ENCODE assay signal across 9 cellular contexts in genomic region chr15:55222588-55222987, GRCh38. TPM values are rescaled to one million over a fixed set of nuclear protein-coding genes. Genes with fewer than 3 reads are reported as not detected.
A peak's percentile ranks its signal among the peaks of the same experiment; 100 is the strongest.
DNase-seq lines count a peak whose midpoint lies in the region; ATAC-seq and TF ChIP-seq lines count a peak whose summit lies in the region.
"Had no signal": no experiment of that assay in that cellular context is flagged by ENCODE, and none has a peak within 500 bp of the region (broad histone marks: within the 10 kb centered on the region; RNA-seq: fewer than 3 reads in every experiment).

No MANE protein-coding gene starts in this region.

- H3K27me3 Mint-ChIP-seq in MCF 10A (ENCODE audit: insufficient read depth, unreplicated experiment): no peaks in the 10 kb centered on the region
- H3K27me3 Mint-ChIP-seq in T-helper 2 cell treated with Interferon-gamma antibody and Interleukin-4, amounts not matched to agents 5 μg/mL and 100 μg/mL, for 36 hours (ENCODE audit: low read depth): no peaks in the 10 kb centered on the region

- H3K4me2 ChIP-seq in mammary epithelial cell (ENCODE audit: insufficient read depth, low read depth, low read length): no peak overlapping the region

- CTCF ChIA-PET in MCF 10A (lab: Yijun Ruan, JAX): interaction anchor here (1.3 kb wide), 1 partner anchor 68 kb away, joined by 5 read pairs; no protein-coding TSS in a partner anchor
- CTCF ChIA-PET in mammary epithelial cell (lab: Charles Lee; ENCODE audit: low non-redundant PET): no interaction called here

- H3K4me1 ChIP-seq in mammary epithelial cell (ENCODE audit: insufficient read depth, low read length) (peaks cover 16% of the 10 kb centered on the region), upper lobe of right lung (peaks cover 30% of the 10 kb centered on the region), left ventricle myocardium inferior (no peaks in the 10 kb centered on the region)

- H4K20me1 ChIP-seq in mammary epithelial cell (ENCODE audit: insufficient read depth, low read length): no peaks in the 10 kb centered on the region

- H3K9me3 ChIP-seq in mammary epithelial cell (replicated peaks; ENCODE audit: insufficient read depth, low read length) (no peaks in the 10 kb centered on the region), upper lobe of right lung (no peaks in the 10 kb centered on the region), left ventricle myocardium inferior (replicated peaks) (no peaks in the 10 kb centered on the region)

- intact Hi-C loops in MCF 10A (cut with micrococcal nuclease) (no loop called here), mammary epithelial cell (cut with micrococcal nuclease) (no loop called here), upper lobe of right lung (cut with DNase I) (no loop called here), left ventricle myocardium inferior (cut with micrococcal nuclease) (no loop called here)

- H3K27ac ChIP-seq in mammary epithelial cell (ENCODE audit: insufficient read depth, low read depth, low read length) (no peak overlapping the region), upper lobe of right lung (peak overlapping the region; percentile 87), left ventricle myocardium inferior (replicated peaks) (no peak overlapping the region)

- ATAC-seq in HG03095 (IDR thresholded peaks at IDR 0.05; ENCODE audit: unreplicated experiment) (peak; percentile 57), upper lobe of right lung (peak; percentile 33)

- POLR2A ChIA-PET in MCF 10A (lab: Yijun Ruan, JAX): interaction anchor here (2.3 kb wide), 1 partner anchor 28 kb away, joined by 19 read pairs; no protein-coding TSS in a partner anchor

- H3K36me3 Mint-ChIP-seq in MCF 10A (ENCODE audit: insufficient read depth, unreplicated experiment): peaks cover 37% of the 10 kb centered on the region
- peaks cover 43% of the 10 kb centered on the region for H3K36me3 Mint-ChIP-seq in T-helper 2 cell treated with Interferon-gamma antibody and Interleukin-4, amounts not matched to agents 5 μg/mL and 100 μg/mL, for 36 hours (ENCODE audit: low read depth)

- H3K36me3 ChIP-seq in mammary epithelial cell (ENCODE audit: insufficient read depth, low read length): no peaks in the 10 kb centered on the region
- H3K36me3 ChIP-seq in upper lobe of right lung: peaks cover 13% of the 10 kb centered on the region
- no peaks in the 10 kb centered on the region for H3K36me3 ChIP-seq in left ventricle myocardium inferior

- dilution Hi-C loops in mammary epithelial cell (cut with HindIII; ENCODE audit: low sequenced_read_pairs): no loop called here

- H3K27me3 ChIP-seq in mammary epithelial cell (ENCODE audit: insufficient read depth, low read length) (no peaks in the 10 kb centered on the region), upper lobe of right lung (no peaks in the 10 kb centered on the region), left ventricle myocardium inferior (ENCODE audit: low read depth) (no peaks in the 10 kb centered on the region)

- no peaks in the 10 kb centered on the region for H3K9me3 Mint-ChIP-seq in MCF 10A (ENCODE audit: unreplicated experiment)
- no peaks in the 10 kb centered on the region for H3K9me3 Mint-ChIP-seq in T-helper 2 cell treated with Interferon-gamma antibody and Interleukin-4, amounts not matched to agents 5 μg/mL and 100 μg/mL, for 36 hours

- H2AFZ ChIP-seq in mammary epithelial cell (ENCODE audit: low read depth, low read length): no peak overlapping the region

- peak overlapping the region; percentile 91 for H3K27ac Mint-ChIP-seq in MCF 10A (ENCODE audit: low read depth, unreplicated experiment)
- H3K27ac Mint-ChIP-seq in T-helper 2 cell treated with Interferon-gamma antibody and Interleukin-4, amounts not matched to agents 5 μg/mL and 100 μg/mL, for 36 hours: peak overlapping the region; percentile 64

- no peak overlapping the region for H3K4me3 ChIP-seq in mammary epithelial cell (replicated peaks in 1 of 3; ENCODE audit: insufficient read depth in 1 of 3, low read depth in 2 of 3, low read length in 3 of 3)
- H3K4me3 ChIP-seq in upper lobe of right lung: no peak overlapping the region
- no peak overlapping the region for H3K4me3 ChIP-seq in left ventricle myocardium inferior

- in situ Hi-C loops in mammary epithelial cell (cut with MboI; ENCODE audit: low sequenced_read_pairs in 2 of 2): loop anchor here in 1 of 2 donors (5.0 to 10.0 kb wide), 2 partner anchors 65 to 212 kb away; partner anchors contain the start of gene RAB27A

- no peak for TF ChIP-seq CTCF in MCF 10A (IDR thresholded peaks at IDR 0.05; ENCODE audit: unreplicated experiment)
- TF ChIP-seq CTCF in mammary epithelial cell (conservative IDR thresholded peaks at IDR 0.05 in 1 of 2, IDR thresholded peaks at IDR 0.05 in 1 of 2; ENCODE audit: extremely low read depth in 1 of 2, insufficient read depth in 1 of 2, low read depth in 1 of 2, low read length in 2 of 2): no peak
- TF ChIP-seq CTCF in upper lobe of right lung (IDR thresholded peaks at IDR 0.05): no peak
- no peak for TF ChIP-seq CTCF in left ventricle myocardium inferior (IDR thresholded peaks at IDR 0.05; ENCODE audit: borderline replicate concordance)

- no peak overlapping the region for H3K4me3 Mint-ChIP-seq in MCF 10A (ENCODE audit: unreplicated experiment)
- peak overlapping the region; percentile 66 for H3K4me3 Mint-ChIP-seq in T-helper 2 cell treated with Interferon-gamma antibody and Interleukin-4, amounts not matched to agents 5 μg/mL and 100 μg/mL, for 36 hours

- BruUV-seq in MCF 10A (replicated peaks; lab: Mats Ljungman, UMichigan): no TSS peak
- BruUV-seq in mammary epithelial cell (replicated peaks; lab: Mats Ljungman, UMichigan): no TSS peak

- peaks cover 22% of the 10 kb centered on the region for H3K4me1 Mint-ChIP-seq in MCF 10A (ENCODE audit: insufficient read depth, unreplicated experiment)
- H3K4me1 Mint-ChIP-seq in T-helper 2 cell treated with Interferon-gamma antibody and Interleukin-4, amounts not matched to agents 5 μg/mL and 100 μg/mL, for 36 hours (ENCODE audit: low read depth): peaks cover 62% of the 10 kb centered on the region

- no peak for DNase-seq in MCF 10A (ENCODE audit: unreplicated experiment)
- DNase-seq in mammary epithelial cell: no peak
- no peak for DNase-seq in T-helper 2 cell treated with Interferon-gamma antibody and Interleukin-4, amounts not matched to agents 5 μg/mL and 100 μg/mL, for 36 hours (ENCODE audit: low spot score)
- DNase-seq in upper lobe of right lung: no peak
- no peak for DNase-seq in NCI-H2107 treated with DMSO at 0.1 percent for 48 hours (lab: John Stamatoyannopoulos, UW; ENCODE audit: unreplicated experiment)
- DNase-seq in HuH-7.5 (ENCODE audit: low spot score): no peak
- no peak for DNase-seq in left ventricle myocardium inferior
- DNase-seq: C1 segment of cervical spinal cord had no signal

- H3K9ac ChIP-seq in mammary epithelial cell (ENCODE audit: insufficient read depth, low read length): no peak overlapping the region

- no peaks in the 10 kb centered on the region for H3K79me2 ChIP-seq in mammary epithelial cell (ENCODE audit: insufficient read depth, low read length)

RNA-seq across cellular contexts. Expression of gene RSL24D1, which starts 25.8 kb away (rescaled TPM):
- total RNA-seq in MCF 10A (2022) (162 and 167 TPM in 2 replicates), mammary epithelial cell (100 to 1,000 TPM in 1 of 2 donors, 10 to 100 TPM in 1; 94.7 to 114 TPM), upper lobe of right lung (62.1 TPM), left ventricle myocardium inferior (44.4 TPM)
- 36.4 TPM for polyA plus RNA-seq in mammary epithelial cell
- 33.3 TPM for polyA minus RNA-seq in mammary epithelial cell
